35 cellular contexts compared by ENCODE assay signal in the genomic region with DNA sequence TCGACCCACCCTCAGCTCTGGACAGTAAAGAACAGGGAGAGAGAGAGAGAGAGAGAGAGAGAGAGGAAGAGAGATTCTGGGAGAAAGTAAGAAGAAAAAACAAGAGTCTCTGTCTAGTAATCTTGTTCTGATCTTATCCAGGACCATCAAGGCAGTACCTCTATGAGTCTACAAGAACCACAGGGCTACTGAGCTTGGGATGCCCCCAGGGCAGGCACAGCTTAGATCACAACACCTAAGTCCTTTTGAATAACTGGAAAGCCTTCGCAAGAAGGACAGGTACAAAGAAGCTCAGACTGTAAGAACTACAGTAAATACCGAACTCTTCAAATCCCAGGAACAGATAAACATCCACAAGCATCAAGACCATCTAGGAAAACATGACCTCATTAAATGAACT.
"Had no signal": no experiment of that assay in that cellular context is flagged by ENCODE, and none has a peak within 500 bp of the region (broad histone marks: within the 10 kb centered on the region; RNA-seq: fewer than 3 reads in every experiment).

No MANE protein-coding gene starts in this region.

- H3K36me3 ChIP-seq: MG63 had no signal

- H3K4me3 ChIP-seq: MG63 had no signal

- H3K9me3 ChIP-seq: MG63 had no signal

- DNase-seq: Karpas-422, Kasumi-1, MG63, MM.1S, MV-4-11, NCI-H1048, NCI-H1092, NCI-H1092 treated with DMSO at 0.1 percent for 48 hours, NCI-H1105, NCI-H1105 treated with DMSO at 0.1 percent for 48 hours, NCI-H1417, NCI-H1417 treated with DMSO at 0.1 percent for 48 hours, NCI-H1436, NCI-H1436 treated with DMSO at 0.1 percent for 48 hours, NCI-H146, NCI-H1694, NCI-H1694 treated with DMSO at 0.1 percent for 48 hours, NCI-H187, NCI-H187 treated with DMSO at 0.1 percent for 48 hours, NCI-H1930, NCI-H2029, NCI-H2029 treated with DMSO at 0.1 percent for 48 hours, NCI-H2081, NCI-H2081 treated with DMSO at 0.1 percent for 48 hours, NCI-H2107, NCI-H2171, NCI-H2171 treated with DMSO at 0.1 percent for 48 hours, NCI-H2227 treated with DMSO at 0.1 percent for 48 hours, NCI-H226, NCI-H345, NCI-H446, NCI-H446 treated with DMSO at 0.1 percent for 48 hours, NCI-H510A, NCI-H510A treated with DMSO at 0.1 percent for 48 hours, NCI-H524 had no signal
